14 cellular contexts compared by ENCODE assay signal in the genomic region with DNA sequence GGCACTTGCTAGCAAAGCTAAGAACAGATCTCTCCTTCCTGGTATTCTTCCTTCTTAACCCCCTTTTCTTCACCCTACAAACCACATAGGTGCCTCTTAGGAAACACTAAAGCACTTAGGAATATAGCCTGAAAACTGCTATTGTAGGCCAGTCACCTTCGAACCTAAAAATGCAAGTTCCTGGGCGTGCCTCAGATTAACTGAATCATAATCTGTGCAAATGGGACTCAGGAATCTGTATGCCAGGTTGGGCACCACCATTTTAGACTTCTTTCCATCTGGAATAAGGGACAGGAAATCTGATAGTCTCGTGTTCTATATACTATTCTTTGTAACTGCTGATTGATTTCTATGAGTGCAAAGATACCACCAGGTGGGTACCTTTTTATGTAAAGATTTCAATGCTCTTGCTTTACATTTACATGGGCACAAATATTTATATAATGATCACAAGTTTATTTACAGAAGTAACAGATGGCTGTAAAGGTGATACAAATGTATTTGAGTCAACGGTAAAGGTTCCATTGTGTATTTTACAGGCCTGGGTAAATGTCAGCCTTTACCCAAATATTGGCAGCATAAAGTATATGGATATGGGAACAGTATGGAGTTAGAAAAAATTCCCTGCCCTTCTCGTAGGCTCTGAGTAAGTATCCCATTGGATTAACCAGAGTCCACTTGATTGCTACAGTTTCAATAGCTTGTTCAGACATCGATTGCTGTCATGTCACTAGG.
"Had no signal": no experiment of that assay in that cellular context is flagged by ENCODE, and none has a peak within 500 bp of the region (broad histone marks: within the 10 kb centered on the region; RNA-seq: fewer than 3 reads in every experiment).

No MANE protein-coding gene starts in this region.

- H3K27ac ChIP-seq: right atrium auricular region, thyroid gland had no signal

- DNase-seq: activated CD4-positive, alpha-beta memory T cell treated with anti-CD3 and anti-CD28 coated beads for 36 hours; activated CD4-positive, CD25-positive, alpha-beta regulatory T cell treated with anti-CD3 and anti-CD28 coated beads, Interleukin-2, amount 50 U/mL, for 72 hours; activated gamma-delta T cell; activated naive CD8-positive, alpha-beta T cell treated with anti-CD3 and anti-CD28 coated beads, Interleukin-2, amount 10 ng/mL, durations not matched to agents 7 days and 5 days; activated T-cell treated with anti-CD3 and anti-CD28 coated beads, Interleukin-2, amount 50 U/mL, for 48 hours; anterior cingulate cortex; cerebellar nuclear complex; dermis blood vessel endothelial cell; endodermal cell; erythroblast; hypothalamus; kidney glomerular epithelial cell; thyroid gland had no signal
